Comparison of ENCODE assay signal across 25 cellular contexts in genomic region chr7:1678571-1679325, GRCh38. TPM values are rescaled to one million over a fixed set of nuclear protein-coding genes. Genes with fewer than 3 reads are reported as not detected.
DNase-seq lines count a peak whose midpoint lies in the region; ATAC-seq, FAIRE-seq and TF ChIP-seq lines count a peak whose summit lies in the region.
"Had no signal": no experiment of that assay in that cellular context is flagged by ENCODE, and none has a peak within 500 bp of the region (broad histone marks: within the 10 kb centered on the region; RNA-seq: fewer than 3 reads in every experiment).

No MANE protein-coding gene starts in this region.

- H3K9ac ChIP-seq in kidney (ENCODE audit: low read length in 2 of 2), result no peak overlapping the region

- H3K9me3 ChIP-seq in kidney (ENCODE audit: control insufficient read depth in 1 of 2, low read length in 2 of 2), result peaks cover 0 to 6% of the 10 kb centered on the region in 2 donors
- no peaks in the 10 kb centered on the region for H3K9me3 ChIP-seq in suprapubic skin

- H3K4me1 ChIP-seq in kidney (ENCODE audit: control insufficient read depth in 1 of 2, insufficient read depth in 1 of 2, low read depth in 1 of 2, low read length in 2 of 2) (no peaks in the 10 kb centered on the region), suprapubic skin (no peaks in the 10 kb centered on the region)
- H3K4me1 ChIP-seq: heart left ventricle had no signal

- intact Hi-C loops in activated CD4-positive, alpha-beta memory T cell treated with anti-CD3 and anti-CD28 coated beads for 36 hours (cut with micrococcal nuclease), result no loop called here
- intact Hi-C loops in kidney (cut with DNase I), result no loop called here

- POLR2A ChIA-PET in activated CD4-positive, alpha-beta memory T cell treated with anti-CD3 and anti-CD28 coated beads, Interleukin-2, amount 10 ng/mL, durations not matched to agents 7 days and 5 days (lab: Charles Lee), result no interaction called here
- POLR2A ChIA-PET in activated CD4-positive, alpha-beta memory T cell treated with anti-CD3 and anti-CD28 coated beads for 36 hours (lab: Charles Lee), result no interaction called here
- POLR2A ChIA-PET in GM10248 (lab: Yijun Ruan, JAX), result no interaction called here
- POLR2A ChIA-PET in naive thymus-derived CD8-positive, alpha-beta T cell (lab: Charles Lee), result no interaction called here

- H3K36me3 ChIP-seq in kidney (ENCODE audit: control insufficient read depth in 1 of 2, insufficient read depth in 2 of 2, low read length in 2 of 2) (no peaks in the 10 kb centered on the region), suprapubic skin (no peaks in the 10 kb centered on the region)
- H3K36me3 ChIP-seq: heart left ventricle had no signal

- H3K36me3 Mint-ChIP-seq in activated CD4-positive, alpha-beta memory T cell treated with anti-CD3 and anti-CD28 coated beads, Interleukin-2, amount 10 ng/mL, durations not matched to agents 7 days and 5 days (ENCODE audit: low read depth), result no peaks in the 10 kb centered on the region
- H3K36me3 Mint-ChIP-seq in activated CD4-positive, alpha-beta memory T cell treated with anti-CD3 and anti-CD28 coated beads for 36 hours, result no peaks in the 10 kb centered on the region
- peaks cover 0 to 12% (median 7%) of the 10 kb centered on the region in 3 donors for H3K36me3 Mint-ChIP-seq in naive thymus-derived CD8-positive, alpha-beta T cell

- no peak overlapping the region for H3K4me3 Mint-ChIP-seq in activated CD4-positive, alpha-beta memory T cell treated with anti-CD3 and anti-CD28 coated beads, Interleukin-2, amount 10 ng/mL, durations not matched to agents 7 days and 5 days
- H3K4me3 Mint-ChIP-seq in activated CD4-positive, alpha-beta memory T cell treated with anti-CD3 and anti-CD28 coated beads for 36 hours, result no peak overlapping the region
- no peak overlapping the region for H3K4me3 Mint-ChIP-seq in naive thymus-derived CD8-positive, alpha-beta T cell
- H3K4me3 Mint-ChIP-seq: activated CD4-positive, alpha-beta T cell treated with anti-CD3 and anti-CD28 coated beads, Interleukin-2, amount 10 ng/mL, durations not matched to agents 7 days and 5 days had no signal

- no peak for FAIRE-seq in kidney (lab: Jason Lieb, UNC)
- FAIRE-seq: colon had no signal

- no peak for TF ChIP-seq CTCF in GM10248 (IDR thresholded peaks at IDR 0.05; ENCODE audit: control extremely low read depth, extremely low read depth, low read depth, missing control alignments)
- no peak for TF ChIP-seq CTCF in kidney (IDR thresholded peaks at IDR 0.05; ENCODE audit: borderline replicate concordance, extremely low read depth, insufficient read depth)
- no peak for TF ChIP-seq CTCF in suprapubic skin (IDR thresholded peaks at IDR 0.05)

- no peak overlapping the region for H3K27ac ChIP-seq in kidney (ENCODE audit: low read depth in 2 of 2, low read length in 2 of 2)
- H3K27ac ChIP-seq in suprapubic skin, result no peak overlapping the region
- H3K27ac ChIP-seq: heart left ventricle, VCaP had no signal

- H3K4me1 Mint-ChIP-seq in activated CD4-positive, alpha-beta memory T cell treated with anti-CD3 and anti-CD28 coated beads, Interleukin-2, amount 10 ng/mL, durations not matched to agents 7 days and 5 days, result no peaks in the 10 kb centered on the region
- no peaks in the 10 kb centered on the region for H3K4me1 Mint-ChIP-seq in activated CD4-positive, alpha-beta memory T cell treated with anti-CD3 and anti-CD28 coated beads for 36 hours (ENCODE audit: low read depth)
- H3K4me1 Mint-ChIP-seq in naive thymus-derived CD8-positive, alpha-beta T cell, result no peaks in the 10 kb centered on the region
- H3K4me1 Mint-ChIP-seq: activated CD4-positive, alpha-beta T cell treated with anti-CD3 and anti-CD28 coated beads, Interleukin-2, amount 10 ng/mL, durations not matched to agents 7 days and 5 days had no signal

- ATAC-seq in naive thymus-derived CD8-positive, alpha-beta T cell, result no peak
- ATAC-seq in HG02588 (IDR thresholded peaks at IDR 0.05; ENCODE audit: unreplicated experiment), result no peak

- no peak for TF ChIP-seq EP300 in suprapubic skin (IDR thresholded peaks at IDR 0.05)

- peak; percentile 9 for DNase-seq in activated CD4-positive, alpha-beta memory T cell treated with anti-CD3 and anti-CD28 coated beads, Interleukin-2, amount 10 ng/mL, durations not matched to agents 7 days and 5 days
- DNase-seq in activated CD4-positive, alpha-beta memory T cell treated with anti-CD3 and anti-CD28 coated beads for 36 hours, result no peak
- DNase-seq in GM10248 (ENCODE audit: extremely low spot score), result peak; percentile 13
- DNase-seq in kidney, result peak; percentile 69
- peak; percentile 47 to 72 for DNase-seq in suprapubic skin (ENCODE audit: low spot score in 2 of 2)
- DNase-seq in naive thymus-derived CD8-positive, alpha-beta T cell, result no peak
- DNase-seq in NCI-H187 (lab: John Stamatoyannopoulos, UW), result no peak
- DNase-seq: activated CD4-positive, alpha-beta T cell treated with anti-CD3 and anti-CD28 coated beads, Interleukin-2, amount 10 ng/mL, durations not matched to agents 7 days and 5 days; activated gamma-delta T cell treated with Interleukin-2 at 50 U/mL for 16 hours; effector memory CD4-positive, alpha-beta T cell; foreskin fibroblast; GF-D8; HCEC 1CT; IMR-90; mesenchymal stem cell; NCI-H1092 treated with DMSO at 0.1 percent for 48 hours; NCI-H1930; NCI-H526; occipital lobe; stimulated activated CD4-positive, alpha-beta T cell treated with anti-CD3 and anti-CD28 coated beads, Interleukin-2, amount 100 ng/mL, for 48 hours; stimulated activated naive CD4-positive, alpha-beta T cell had no signal

- no peak overlapping the region for H3K27ac Mint-ChIP-seq in activated CD4-positive, alpha-beta memory T cell treated with anti-CD3 and anti-CD28 coated beads, Interleukin-2, amount 10 ng/mL, durations not matched to agents 7 days and 5 days
- no peak overlapping the region for H3K27ac Mint-ChIP-seq in activated CD4-positive, alpha-beta memory T cell treated with anti-CD3 and anti-CD28 coated beads for 36 hours
- no peak overlapping the region for H3K27ac Mint-ChIP-seq in naive thymus-derived CD8-positive, alpha-beta T cell
- H3K27ac Mint-ChIP-seq: activated CD4-positive, alpha-beta T cell treated with anti-CD3 and anti-CD28 coated beads, Interleukin-2, amount 10 ng/mL, durations not matched to agents 7 days and 5 days had no signal

- H3K27me3 Mint-ChIP-seq in activated CD4-positive, alpha-beta memory T cell treated with anti-CD3 and anti-CD28 coated beads, Interleukin-2, amount 10 ng/mL, durations not matched to agents 7 days and 5 days, result peaks cover 12% of the 10 kb centered on the region
- no peaks in the 10 kb centered on the region for H3K27me3 Mint-ChIP-seq in activated CD4-positive, alpha-beta memory T cell treated with anti-CD3 and anti-CD28 coated beads for 36 hours
- H3K27me3 Mint-ChIP-seq in naive thymus-derived CD8-positive, alpha-beta T cell, result peaks cover 0 to 27% (median 13%) of the 10 kb centered on the region in 5 donors

- no peak for TF ChIP-seq POLR2A in suprapubic skin (IDR thresholded peaks at IDR 0.05)

- no peak overlapping the region for H3K4me3 ChIP-seq in kidney (ENCODE audit: low read length in 2 of 2)
- no peak overlapping the region for H3K4me3 ChIP-seq in suprapubic skin
- H3K4me3 ChIP-seq: heart left ventricle had no signal

- H3K27me3 ChIP-seq in suprapubic skin, result peaks cover 44% of the 10 kb centered on the region

- CTCF ChIA-PET in activated CD4-positive, alpha-beta memory T cell treated with anti-CD3 and anti-CD28 coated beads, Interleukin-2, amount 10 ng/mL, durations not matched to agents 7 days and 5 days (lab: Charles Lee), result no interaction called here
- CTCF ChIA-PET in activated CD4-positive, alpha-beta memory T cell treated with anti-CD3 and anti-CD28 coated beads for 36 hours (lab: Charles Lee), result no interaction called here
- CTCF ChIA-PET in GM10248 (lab: Yijun Ruan, JAX), result no interaction called here

- 92% methylated on average over 28 of the region's 30 CpGs for WGBS in suprapubic skin

- peaks cover 5% of the 10 kb centered on the region for H3K9me3 Mint-ChIP-seq in activated CD4-positive, alpha-beta memory T cell treated with anti-CD3 and anti-CD28 coated beads, Interleukin-2, amount 10 ng/mL, durations not matched to agents 7 days and 5 days
- peaks cover 13% of the 10 kb centered on the region for H3K9me3 Mint-ChIP-seq in activated CD4-positive, alpha-beta memory T cell treated with anti-CD3 and anti-CD28 coated beads for 36 hours
- H3K9me3 Mint-ChIP-seq in naive thymus-derived CD8-positive, alpha-beta T cell, result peaks cover 0 to 15% (median 10%) of the 10 kb centered on the region in 9 donors
- H3K9me3 Mint-ChIP-seq: activated CD4-positive, alpha-beta T cell treated with anti-CD3 and anti-CD28 coated beads, Interleukin-2, amount 10 ng/mL, durations not matched to agents 7 days and 5 days had no signal

RNA-seq across cellular contexts. Expression of gene ELFN1, which starts 8.7 kb away (rescaled TPM):
- total RNA-seq in activated CD4-positive, alpha-beta memory T cell treated with anti-CD3 and anti-CD28 coated beads, Interleukin-2, amount 10 ng/mL, durations not matched to agents 7 days and 5 days, result under 1 TPM in 1 of 2 experiments, not detected in 1; 0.08 TPM
- total RNA-seq in activated CD4-positive, alpha-beta memory T cell treated with anti-CD3 and anti-CD28 coated beads for 36 hours, result under 1 TPM; 0.10 to 0.12 TPM
- total RNA-seq in kidney, result 3.8 TPM
- 3.5 TPM for polyA plus RNA-seq in kidney (ENCODE audit: insufficient read depth, low read depth, low replicate concordance)
- total RNA-seq in suprapubic skin, result 1 to 10 TPM; 1.4 to 2.5 (median 1.9) TPM
- not detected for total RNA-seq in naive thymus-derived CD8-positive, alpha-beta T cell
- not detected for polyA plus RNA-seq in naive thymus-derived CD8-positive, alpha-beta T cell

Comparison
In these comparisons a context has a peak if more than half of its experiments do, and no peak if none do; other contexts are left out.
1. DNase-seq: peak in activated CD4-positive, alpha-beta memory T cell treated with anti-CD3 and anti-CD28 coated beads, Interleukin-2, amount 10 ng/mL, durations not matched to agents 7 days and 5 days (single experiment), GM10248 (single experiment), kidney (single experiment) and suprapubic skin (2 of 2); none in activated CD4-positive, alpha-beta memory T cell treated with anti-CD3 and anti-CD28 coated beads for 36 hours (single experiment), naive thymus-derived CD8-positive, alpha-beta T cell (0 of 10) and NCI-H187 (0 of 2).